27 cellular contexts compared by ENCODE assay signal in the genomic region with DNA sequence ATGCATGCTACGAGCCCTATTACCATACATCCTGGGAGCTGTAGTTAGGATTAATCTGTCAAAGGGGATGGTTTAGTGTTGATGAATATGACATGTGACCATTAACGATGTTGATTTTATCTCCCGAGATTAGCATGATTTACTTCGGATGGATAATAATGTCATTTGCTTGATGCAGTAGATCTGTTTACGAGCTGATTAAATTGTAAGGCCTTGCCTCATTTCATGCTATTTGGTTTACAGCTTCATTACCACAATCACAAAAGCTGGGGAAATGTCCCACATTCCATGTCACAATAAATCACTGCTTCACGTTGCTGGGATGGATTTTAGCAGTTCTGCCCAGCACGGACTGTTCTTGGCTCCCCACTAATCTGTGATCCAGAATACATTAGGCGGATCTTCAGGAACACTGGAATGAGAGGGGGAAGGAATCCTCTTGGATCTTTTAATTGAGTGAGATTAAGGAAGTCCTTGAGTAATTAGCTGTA. TPM values are rescaled to one million over a fixed set of nuclear protein-coding genes. Genes with fewer than 3 reads are reported as not detected.
DNase-seq lines count a peak whose midpoint lies in the region; ATAC-seq and TF ChIP-seq lines count a peak whose summit lies in the region.
"Had no signal": no experiment of that assay in that cellular context is flagged by ENCODE, and none has a peak within 500 bp of the region (broad histone marks: within the 10 kb centered on the region; RNA-seq: fewer than 3 reads in every experiment).

No MANE protein-coding gene starts in this region.

- H2AFZ ChIP-seq in fibroblast of lung (ENCODE audit: low read length) (no peak overlapping the region), MM.1S (ENCODE audit: low read length) (no peak overlapping the region)
- H2AFZ ChIP-seq: GM23248 had no signal

- peaks cover 42% of the 10 kb centered on the region for H3K27me3 ChIP-seq in HAP-1 (ENCODE audit: low read depth)
- no peaks in the 10 kb centered on the region for H3K27me3 ChIP-seq in fibroblast of lung (ENCODE audit: control insufficient read depth, insufficient read depth, low read length)
- no peaks in the 10 kb centered on the region for H3K27me3 ChIP-seq in MM.1S (replicated peaks; ENCODE audit: insufficient read depth, low read length)
- no peaks in the 10 kb centered on the region for H3K27me3 ChIP-seq in aorta (ENCODE audit: control insufficient read depth in 1 of 2, insufficient read depth in 2 of 2, low read length in 1 of 2)
- H3K27me3 ChIP-seq: colonic mucosa, Peyer's patch, upper lobe of left lung had no signal

- H3K36me3 ChIP-seq in HAP-1 (replicated peaks) (no peaks in the 10 kb centered on the region), fibroblast of lung (ENCODE audit: control insufficient read depth, insufficient read depth, low read length) (no peaks in the 10 kb centered on the region), MM.1S (replicated peaks; ENCODE audit: insufficient read depth, low read length) (no peaks in the 10 kb centered on the region), aorta (ENCODE audit: control insufficient read depth in 1 of 2, insufficient read depth in 2 of 2, low read length in 1 of 2) (no peaks in the 10 kb centered on the region)
- H3K36me3 ChIP-seq: colonic mucosa, Peyer's patch, upper lobe of left lung had no signal

- H3K9ac ChIP-seq in fibroblast of lung (ENCODE audit: insufficient read depth, low read length), result no peak overlapping the region
- no peak overlapping the region for H3K9ac ChIP-seq in MM.1S (ENCODE audit: low read length)
- H3K9ac ChIP-seq: GM23248 had no signal

- no peaks in the 10 kb centered on the region for H3K79me2 ChIP-seq in fibroblast of lung (ENCODE audit: control insufficient read depth, insufficient read depth, low read length)
- H3K79me2 ChIP-seq in MM.1S (ENCODE audit: low read length), result no peaks in the 10 kb centered on the region

- H3F3A ChIP-seq in MM.1S (ENCODE audit: insufficient read depth, low read length), result no peaks in the 10 kb centered on the region

- H3K9me3 ChIP-seq in HAP-1 (no peaks in the 10 kb centered on the region), fibroblast of lung (ENCODE audit: control insufficient read depth, insufficient read depth, low read depth, low read length) (no peaks in the 10 kb centered on the region), MM.1S (replicated peaks; ENCODE audit: insufficient read depth, low read length) (no peaks in the 10 kb centered on the region), aorta (ENCODE audit: control insufficient read depth, low read length) (no peaks in the 10 kb centered on the region)
- H3K9me3 ChIP-seq: colonic mucosa, Peyer's patch, upper lobe of left lung had no signal

- peak; percentile 61 to 85 for DNase-seq in HAP-1 (ENCODE audit: low spot score in 2 of 2)
- DNase-seq in NCI-H526 (lab: John Stamatoyannopoulos, UW), result peak; percentile 24 to 34
- peak; percentile 14 to 32 for DNase-seq in fibroblast of lung (ENCODE audit: low read depth in 2 of 2)
- peak; percentile 38 for DNase-seq in retina
- no peak for DNase-seq in MM.1S
- DNase-seq in aorta, result no peak
- DNase-seq: activated CD4-positive, alpha-beta T cell treated with anti-CD3 and anti-CD28 coated beads for 1 hour; activated CD8-positive, alpha-beta T cell treated with anti-CD3 and anti-CD28 coated beads, Interleukin-2, amount 10 ng/mL, durations not matched to agents 7 days and 5 days; activated gamma-delta T cell treated with Interleukin-2 at 50 U/mL for 16 hours; AML-193; CD8-positive, alpha-beta T cell; colonic mucosa; DMS153; GF-D8; GM23248; islet precursor cell; NCI-H1092; NCI-H446; Peyer's patch; small intestine; stimulated activated CD4-positive, alpha-beta T cell treated with anti-CD3 and anti-CD28 coated beads, Interleukin-1b, Interleukin-23, amount 100 ng/mL, for 48 hours; upper lobe of left lung had no signal

- H3K4me2 ChIP-seq in fibroblast of lung (ENCODE audit: extremely low read depth, insufficient read depth, low read length) (no peak overlapping the region), MM.1S (ENCODE audit: low read depth, low read length) (no peak overlapping the region)

- H3K9me2 ChIP-seq in MM.1S (replicated peaks; ENCODE audit: insufficient read depth, low read length), result no peaks in the 10 kb centered on the region

- 69% methylated on average over 8 of the region's 8 CpGs for WGBS in aorta, 2 donors

- H4K20me1 ChIP-seq in fibroblast of lung (ENCODE audit: control insufficient read depth, extremely low read depth, insufficient read depth, low read length) (no peaks in the 10 kb centered on the region), MM.1S (ENCODE audit: insufficient read depth, low read length) (no peaks in the 10 kb centered on the region)

- H3K27ac ChIP-seq in fibroblast of lung (ENCODE audit: insufficient read depth, low read length) (no peak overlapping the region), MM.1S (ENCODE audit: low read length) (no peak overlapping the region), aorta (ENCODE audit: low read depth in 1 of 2, low read length in 2 of 2) (no peak overlapping the region)
- H3K27ac ChIP-seq: colonic mucosa, GM23248, Peyer's patch, upper lobe of left lung had no signal

- H3K4me1 ChIP-seq in HAP-1 (peaks cover 6% of the 10 kb centered on the region), fibroblast of lung (ENCODE audit: control insufficient read depth, extremely low read depth, insufficient read depth, low read length) (no peaks in the 10 kb centered on the region), MM.1S (ENCODE audit: low read length) (no peaks in the 10 kb centered on the region), aorta (ENCODE audit: control insufficient read depth in 1 of 2, insufficient read depth in 2 of 2, low read length in 2 of 2) (no peaks in the 10 kb centered on the region)
- H3K4me1 ChIP-seq: colonic mucosa, Peyer's patch, upper lobe of left lung had no signal

- ATAC-seq in HG03039 (IDR thresholded peaks at IDR 0.05; ENCODE audit: unreplicated experiment), result no peak
- ATAC-seq in aorta (ENCODE audit: low FRiP score), result no peak
- ATAC-seq in HG03139 (IDR thresholded peaks at IDR 0.05; ENCODE audit: unreplicated experiment), result no peak
- ATAC-seq: activated CD8-positive, alpha-beta T cell treated with anti-CD3 and anti-CD28 coated beads, Interleukin-2, amount 10 ng/mL, durations not matched to agents 7 days and 5 days; CD8-positive, alpha-beta T cell; esophagus mucosa had no signal

- in situ Hi-C loops in HAP-1 (cut with MboI; ENCODE audit: low sequenced_read_pairs), result loop anchor here (25.0 kb wide), 1 partner anchor 658 kb away; no protein-coding TSS in a partner anchor

- intact Hi-C loops in aorta (cut with DNase I), result no loop called here

- H3K4me3 ChIP-seq in HAP-1, result no peak overlapping the region
- H3K4me3 ChIP-seq in fibroblast of lung (replicated peaks in 1 of 4; ENCODE audit: control extremely low read depth in 1 of 4, insufficient read depth in 1 of 4, low read depth in 3 of 4, low read length in 4 of 4), result no peak overlapping the region
- H3K4me3 ChIP-seq in MM.1S (ENCODE audit: low read length), result no peak overlapping the region
- H3K4me3 ChIP-seq in aorta (ENCODE audit: low read length in 2 of 2), result no peak overlapping the region
- H3K4me3 ChIP-seq: colonic mucosa, GM23248, Peyer's patch, upper lobe of left lung had no signal

- no peak for TF ChIP-seq CTCF in fibroblast of lung (conservative IDR thresholded peaks at IDR 0.05 in 1 of 2, IDR thresholded peaks at IDR 0.05 in 1 of 2; ENCODE audit: low read depth in 1 of 2, low read length in 2 of 2)
- no peak for TF ChIP-seq CTCF in MM.1S (IDR thresholded peaks at IDR 0.05; ENCODE audit: low read length)

RNA-seq across cellular contexts. Expression of a gene that starts 22.3 kb away (rescaled TPM):
- total RNA-seq in fibroblast of lung (7.1 and 8.2 TPM in 2 replicates), aorta (10 to 100 TPM; 15.7 to 32.1 TPM)
- polyA plus RNA-seq in fibroblast of lung (3.4 and 4.9 TPM in 2 replicates), aorta (10 to 100 TPM in 1 of 2 donors, 1 to 10 TPM in 1; 7.0 to 22.1 TPM)
- polyA plus RNA-seq in fibroblast of lung (2012), result 17.7 and 24.0 TPM in 2 replicates
- 2.0 and 4.0 TPM in 2 replicates for polyA minus RNA-seq in fibroblast of lung (ENCODE audit: low replicate concordance)
- total RNA-seq: CD8-positive, alpha-beta T cell; T-helper 1 cell treated with Interleukin-12 subunit alpha and Interleukin-12 subunit beta and Interleukin-4 antibody, amounts not matched to agents 30 ng/mL and 1 ng/mL, for 36 hours had no signal

RNA-seq across cellular contexts. Expression of a gene that starts 52.1 kb away (rescaled TPM):
- total RNA-seq in fibroblast of lung, result 1.0 and 2.0 TPM in 2 replicates
- 0.76 and 1.7 TPM in 2 replicates for polyA plus RNA-seq in fibroblast of lung
- polyA plus RNA-seq in fibroblast of lung (2012), result 0.99 and 1.8 TPM in 2 replicates
- 2.6 TPM in 1 of 2 replicates, not detected in the other for polyA minus RNA-seq in fibroblast of lung (ENCODE audit: low replicate concordance)
- total RNA-seq in aorta, result 10 to 100 TPM; 17.9 to 25.7 TPM
- 10 to 100 TPM in 1 of 2 donors, 1 to 10 TPM in 1; 7.4 to 11.5 TPM for polyA plus RNA-seq in aorta
- total RNA-seq: activated CD8-positive, alpha-beta T cell treated with anti-CD3 and anti-CD28 coated beads, Interleukin-2, amount 10 ng/mL, durations not matched to agents 7 days and 5 days; CD8-positive, alpha-beta T cell; GM23248; LHCN-M2; T-helper 1 cell treated with Interleukin-12 subunit alpha and Interleukin-12 subunit beta and Interleukin-4 antibody, amounts not matched to agents 30 ng/mL and 1 ng/mL, for 36 hours had no signal

Comparison
In these comparisons a context has a peak if more than half of its experiments do, and no peak if none do; other contexts are left out.
1. DNase-seq: peak in HAP-1 (2 of 2), NCI-H526 (2 of 2), fibroblast of lung (2 of 2) and retina (single experiment); none in MM.1S (single experiment) and aorta (0 of 2).